8 cellular contexts compared by ENCODE assay signal in the genomic region with DNA sequence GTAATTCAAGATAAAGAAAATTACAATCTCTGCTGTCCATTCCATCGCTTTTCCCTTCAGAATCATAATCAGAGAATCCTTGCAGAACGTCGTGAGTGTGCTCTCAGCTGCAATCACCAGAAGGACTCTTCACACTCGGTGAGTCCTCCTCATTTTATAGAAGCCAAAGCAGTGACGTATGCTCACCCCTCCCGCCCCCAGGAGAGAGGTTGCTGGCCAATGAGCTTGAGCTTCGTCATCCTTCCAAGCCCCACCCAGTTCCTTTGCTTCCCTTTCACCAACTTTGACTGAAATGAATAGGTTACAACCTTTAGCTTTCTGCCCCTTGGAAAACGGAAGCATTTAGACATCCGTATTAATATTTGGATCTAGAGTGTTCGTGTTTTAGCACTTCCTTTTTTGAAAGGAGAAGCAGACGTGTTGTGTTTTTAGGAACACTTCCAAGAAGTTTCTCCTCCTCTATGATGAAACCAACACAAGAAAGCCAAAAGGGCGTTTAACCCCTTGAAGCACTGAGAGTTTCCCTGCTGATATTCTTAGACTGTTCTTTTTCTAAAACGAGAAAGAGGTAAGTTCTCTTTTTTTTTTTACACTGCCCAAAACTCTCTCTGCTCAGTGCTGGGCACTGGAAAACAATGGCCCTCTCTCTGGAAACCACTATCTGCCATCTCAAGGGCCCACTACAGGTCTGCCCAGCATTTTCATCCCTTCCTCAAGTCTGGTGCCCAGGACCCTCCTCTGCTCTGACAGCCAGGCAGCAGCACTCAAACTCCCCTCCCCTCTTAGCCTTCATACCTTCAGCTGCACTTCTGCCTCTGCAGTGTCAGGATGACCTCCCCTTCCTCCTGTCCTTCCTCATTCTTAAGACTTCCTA. TPM values are rescaled to one million over a fixed set of nuclear protein-coding genes. Genes with fewer than 3 reads are reported as not detected.
DNase-seq lines count a peak whose midpoint lies in the region; ATAC-seq, FAIRE-seq and TF ChIP-seq lines count a peak whose summit lies in the region.

No MANE protein-coding gene starts in this region.

- H3K4me1 ChIP-seq in mucosa of rectum (ENCODE audit: control insufficient read depth in 2 of 2, insufficient read depth in 2 of 2, low read length in 2 of 2) (peaks cover 3 to 6% of the 10 kb centered on the region in 2 donors), foreskin keratinocyte (no peaks in the 10 kb centered on the region)

- H3K27ac Mint-ChIP-seq in stimulated activated naive CD8-positive, alpha-beta T cell treated with anti-CD3 and anti-CD28 coated beads, Interleukin-15, Interleukin-2, amounts not matched to agents 100 ng/mL and 50 ng/mL, for 24 hours, result peak overlapping the region; percentile 67

- peak overlapping the region; percentile 70 for H3K4me3 Mint-ChIP-seq in stimulated activated naive CD8-positive, alpha-beta T cell treated with anti-CD3 and anti-CD28 coated beads, Interleukin-15, Interleukin-2, amounts not matched to agents 100 ng/mL and 50 ng/mL, for 24 hours

- H3K27ac ChIP-seq in cingulate gyrus (ENCODE audit: low read depth, low read length) (peak overlapping the region; percentile 72), mucosa of rectum (ENCODE audit: low read depth in 2 of 2, low read length in 2 of 2) (peak overlapping the region; percentile 60 to 72), foreskin keratinocyte (no peak overlapping the region)

- no peaks in the 10 kb centered on the region for H3K9me3 ChIP-seq in mucosa of rectum (ENCODE audit: control insufficient read depth in 2 of 2, low read length in 2 of 2)

- TF ChIP-seq CTCF in GM10266 (IDR thresholded peaks at IDR 0.05; ENCODE audit: control insufficient read depth, insufficient read depth, low read depth, missing control alignments) (no peak), foreskin keratinocyte (conservative IDR thresholded peaks at IDR 0.05) (no peak)

- peaks cover 12% of the 10 kb centered on the region for H3K9me3 Mint-ChIP-seq in stimulated activated naive CD8-positive, alpha-beta T cell treated with anti-CD3 and anti-CD28 coated beads, Interleukin-15, Interleukin-2, amounts not matched to agents 100 ng/mL and 50 ng/mL, for 24 hours

- H3K27me3 ChIP-seq in mucosa of rectum (ENCODE audit: control insufficient read depth in 2 of 2, insufficient read depth in 2 of 2, low read length in 2 of 2) (peaks cover 5% of the 10 kb centered on the region in 2 donors), foreskin keratinocyte (peaks cover 27% of the 10 kb centered on the region)

- H3K36me3 ChIP-seq in mucosa of rectum (ENCODE audit: control insufficient read depth in 2 of 2, insufficient read depth in 2 of 2, low read length in 2 of 2), result no peaks in the 10 kb centered on the region

- H3K9ac ChIP-seq in mucosa of rectum (ENCODE audit: low read depth in 1 of 2, low read length in 2 of 2), result peak overlapping the region; percentile 8 to 38

- FAIRE-seq in HTR-8/SVneo (lab: Jason Lieb, UNC), result no peak

- peaks cover 12% of the 10 kb centered on the region for H3K36me3 Mint-ChIP-seq in stimulated activated naive CD8-positive, alpha-beta T cell treated with anti-CD3 and anti-CD28 coated beads, Interleukin-15, Interleukin-2, amounts not matched to agents 100 ng/mL and 50 ng/mL, for 24 hours (ENCODE audit: low read depth)

- DNase-seq in GM10266 (ENCODE audit: extremely low spot score) (peak; percentile 86), HTR-8/SVneo (ENCODE audit: insufficient read length, low spot score) (peak; percentile 13), islet precursor cell (no peak), foreskin keratinocyte (no peak)
- peak; percentile 76 for DNase-seq in activated CD4-positive, CD25-positive, alpha-beta regulatory T cell treated with anti-CD3 and anti-CD28 coated beads, Interleukin-2, amount 50 U/mL, for 72 hours

- no peak for ATAC-seq in foreskin keratinocyte

- H3K4me3 ChIP-seq in mucosa of rectum (ENCODE audit: low read length in 2 of 2), result peak overlapping the region in 1 of 2 donors; percentile 64

- H3K27me3 Mint-ChIP-seq in stimulated activated naive CD8-positive, alpha-beta T cell treated with anti-CD3 and anti-CD28 coated beads, Interleukin-15, Interleukin-2, amounts not matched to agents 100 ng/mL and 50 ng/mL, for 24 hours, result peaks cover 15% of the 10 kb centered on the region

- H3K4me1 Mint-ChIP-seq in stimulated activated naive CD8-positive, alpha-beta T cell treated with anti-CD3 and anti-CD28 coated beads, Interleukin-15, Interleukin-2, amounts not matched to agents 100 ng/mL and 50 ng/mL, for 24 hours (ENCODE audit: low read depth), result peaks cover 70% of the 10 kb centered on the region

RNA-seq across cellular contexts. Expression of gene CEACAM21, which starts 44.3 kb away (rescaled TPM):
- not detected in 2 replicates for total RNA-seq in foreskin keratinocyte
- not detected in 2 replicates for polyA plus RNA-seq in foreskin keratinocyte

Comparison
In these comparisons a context has a peak if more than half of its experiments do, and no peak if none do; other contexts are left out.
1. DNase-seq: peak in GM10266 (single experiment), HTR-8/SVneo (single experiment) and activated CD4-positive, CD25-positive, alpha-beta regulatory T cell treated with anti-CD3 and anti-CD28 coated beads, Interleukin-2, amount 50 U/mL, for 72 hours (single experiment); none in islet precursor cell (single experiment) and foreskin keratinocyte (0 of 2).